ENCODE assay signal across 1 cellular context in the genomic region with DNA sequence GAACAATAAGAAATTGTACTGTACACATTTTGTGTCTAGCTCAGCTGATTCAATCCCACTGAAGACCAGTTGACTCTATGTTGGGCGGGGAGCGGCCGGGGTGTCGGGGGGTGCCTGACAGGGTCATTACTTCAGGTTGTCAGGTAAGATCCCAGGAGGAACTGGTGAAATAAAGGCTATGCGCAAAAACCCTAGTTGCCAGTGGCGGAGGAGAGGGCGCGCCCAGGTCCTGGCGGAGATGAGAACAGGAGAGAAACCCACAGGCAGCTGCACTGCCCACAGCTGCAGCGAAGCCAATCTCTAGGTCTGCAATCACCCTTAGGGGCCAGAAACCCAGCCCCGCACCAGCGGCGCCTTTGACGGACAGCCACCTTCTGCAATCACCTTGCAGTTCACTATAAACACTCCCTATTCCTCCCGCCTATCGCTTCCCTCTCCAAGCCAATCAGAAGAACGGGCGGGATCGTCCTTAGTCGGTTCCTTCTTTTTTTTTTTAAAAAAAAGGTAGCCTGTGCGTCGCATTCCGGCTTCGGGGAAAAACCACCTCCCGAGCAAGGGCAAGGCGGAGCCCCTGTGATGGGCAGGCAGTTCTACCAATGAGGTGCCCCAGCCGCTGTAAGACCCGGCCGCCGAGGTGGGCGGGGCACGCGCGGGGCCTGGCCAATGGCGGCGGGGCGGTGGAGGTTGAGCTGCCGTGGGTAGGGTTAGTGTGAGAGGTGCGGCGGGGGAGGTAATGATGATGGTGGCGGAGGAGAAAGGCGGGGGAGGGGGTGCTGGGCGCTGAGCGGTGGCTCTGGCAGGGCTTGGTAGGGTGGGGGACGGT.
TF ChIP-seq lines count a peak whose summit lies in the region.

A gene (plus strand): TSS at position 707 of the 823 bp plus-strand sequence. CDS start 1,479 bp downstream, outside the sequence.

TF ChIP-seq in HepG2, 621 proteins besides CTCF, POLR2A, EP300 and RAD21 (continued from another document and continues in another):
- TF ChIP-seq, protein P1, sequence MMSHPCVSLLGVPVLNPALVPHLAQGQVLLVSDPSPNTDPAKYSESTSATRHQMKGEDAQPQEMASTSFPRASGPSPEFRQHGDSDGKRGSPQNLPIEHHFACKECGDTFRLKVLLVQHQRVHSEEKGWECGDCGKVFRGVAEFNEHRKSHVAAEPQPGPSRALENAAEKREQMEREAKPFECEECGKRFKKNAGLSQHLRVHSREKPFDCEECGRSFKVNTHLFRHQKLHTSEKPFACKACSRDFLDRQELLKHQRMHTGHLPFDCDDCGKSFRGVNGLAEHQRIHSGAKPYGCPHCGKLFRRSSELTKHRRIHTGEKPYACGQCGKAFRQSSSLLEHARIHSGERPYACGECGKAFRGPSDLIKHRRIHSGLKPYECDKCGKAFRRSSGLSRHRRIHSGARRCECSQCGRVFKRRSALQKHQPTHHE (CRISPR knock-in tag; IDR thresholded peaks at IDR 0.05; ENCODE audit: borderline replicate concordance), result 0 out of 2 replicates have a peak, but pooled peaks have one; percentile 77
- TF ChIP-seq SIN3B (IDR thresholded peaks at IDR 0.05; ENCODE audit: low read length), result no peak
- TF ChIP-seq, protein P2, sequence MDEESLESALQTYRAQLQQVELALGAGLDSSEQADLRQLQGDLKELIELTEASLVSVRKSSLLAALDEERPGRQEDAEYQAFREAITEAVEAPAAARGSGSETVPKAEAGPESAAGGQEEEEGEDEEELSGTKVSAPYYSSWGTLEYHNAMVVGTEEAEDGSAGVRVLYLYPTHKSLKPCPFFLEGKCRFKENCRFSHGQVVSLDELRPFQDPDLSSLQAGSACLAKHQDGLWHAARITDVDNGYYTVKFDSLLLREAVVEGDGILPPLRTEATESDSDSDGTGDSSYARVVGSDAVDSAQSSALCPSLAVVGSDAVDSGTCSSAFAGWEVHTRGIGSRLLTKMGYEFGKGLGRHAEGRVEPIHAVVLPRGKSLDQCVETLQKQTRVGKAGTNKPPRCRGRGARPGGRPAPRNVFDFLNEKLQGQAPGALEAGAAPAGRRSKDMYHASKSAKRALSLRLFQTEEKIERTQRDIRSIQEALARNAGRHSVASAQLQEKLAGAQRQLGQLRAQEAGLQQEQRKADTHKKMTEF (CRISPR knock-in tag; IDR thresholded peaks at IDR 0.05), result peak; percentile 80
- TF ChIP-seq ZNF562 (CRISPR knock-in tag; IDR thresholded peaks at IDR 0.05; ENCODE audit: borderline replicate concordance), result no peak
- TF ChIP-seq, protein P3, sequence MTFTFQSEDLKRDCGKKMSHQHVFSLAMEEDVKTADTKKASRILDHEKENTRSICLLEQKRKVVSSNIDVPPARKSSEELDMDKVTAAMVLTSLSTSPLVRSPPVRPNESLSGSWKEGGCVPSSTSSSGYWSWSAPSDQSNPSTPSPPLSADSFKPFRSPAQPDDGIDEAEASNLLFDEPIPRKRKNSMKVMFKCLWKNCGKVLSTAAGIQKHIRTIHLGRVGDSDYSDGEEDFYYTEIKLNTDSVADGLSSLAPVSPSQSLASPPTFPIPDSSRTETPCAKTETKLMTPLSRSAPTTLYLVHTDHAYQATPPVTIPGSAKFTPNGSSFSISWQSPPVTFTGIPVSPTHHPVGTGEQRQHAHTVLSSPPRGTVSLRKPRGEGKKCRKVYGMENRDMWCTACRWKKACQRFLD (CRISPR knock-in tag; IDR thresholded peaks at IDR 0.05; ENCODE audit: borderline replicate concordance), result no peak; the same call in 1 of the 2 replicates
- TF ChIP-seq, protein P4, sequence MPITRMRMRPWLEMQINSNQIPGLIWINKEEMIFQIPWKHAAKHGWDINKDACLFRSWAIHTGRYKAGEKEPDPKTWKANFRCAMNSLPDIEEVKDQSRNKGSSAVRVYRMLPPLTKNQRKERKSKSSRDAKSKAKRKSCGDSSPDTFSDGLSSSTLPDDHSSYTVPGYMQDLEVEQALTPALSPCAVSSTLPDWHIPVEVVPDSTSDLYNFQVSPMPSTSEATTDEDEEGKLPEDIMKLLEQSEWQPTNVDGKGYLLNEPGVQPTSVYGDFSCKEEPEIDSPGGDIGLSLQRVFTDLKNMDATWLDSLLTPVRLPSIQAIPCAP (CRISPR knock-in tag; IDR thresholded peaks at IDR 0.05; ENCODE audit: low read depth), result no peak
- TF ChIP-seq MED1 (CRISPR knock-in tag; IDR thresholded peaks at IDR 0.05), result peak; percentile 90
- no peak for TF ChIP-seq MED8 (CRISPR knock-in tag; IDR thresholded peaks at IDR 0.05; ENCODE audit: insufficient replicate concordance)
- TF ChIP-seq POLR2G (IDR thresholded peaks at IDR 0.05; ENCODE audit: low read depth, low read length), result peak; percentile 92
- TF ChIP-seq, protein P5, sequence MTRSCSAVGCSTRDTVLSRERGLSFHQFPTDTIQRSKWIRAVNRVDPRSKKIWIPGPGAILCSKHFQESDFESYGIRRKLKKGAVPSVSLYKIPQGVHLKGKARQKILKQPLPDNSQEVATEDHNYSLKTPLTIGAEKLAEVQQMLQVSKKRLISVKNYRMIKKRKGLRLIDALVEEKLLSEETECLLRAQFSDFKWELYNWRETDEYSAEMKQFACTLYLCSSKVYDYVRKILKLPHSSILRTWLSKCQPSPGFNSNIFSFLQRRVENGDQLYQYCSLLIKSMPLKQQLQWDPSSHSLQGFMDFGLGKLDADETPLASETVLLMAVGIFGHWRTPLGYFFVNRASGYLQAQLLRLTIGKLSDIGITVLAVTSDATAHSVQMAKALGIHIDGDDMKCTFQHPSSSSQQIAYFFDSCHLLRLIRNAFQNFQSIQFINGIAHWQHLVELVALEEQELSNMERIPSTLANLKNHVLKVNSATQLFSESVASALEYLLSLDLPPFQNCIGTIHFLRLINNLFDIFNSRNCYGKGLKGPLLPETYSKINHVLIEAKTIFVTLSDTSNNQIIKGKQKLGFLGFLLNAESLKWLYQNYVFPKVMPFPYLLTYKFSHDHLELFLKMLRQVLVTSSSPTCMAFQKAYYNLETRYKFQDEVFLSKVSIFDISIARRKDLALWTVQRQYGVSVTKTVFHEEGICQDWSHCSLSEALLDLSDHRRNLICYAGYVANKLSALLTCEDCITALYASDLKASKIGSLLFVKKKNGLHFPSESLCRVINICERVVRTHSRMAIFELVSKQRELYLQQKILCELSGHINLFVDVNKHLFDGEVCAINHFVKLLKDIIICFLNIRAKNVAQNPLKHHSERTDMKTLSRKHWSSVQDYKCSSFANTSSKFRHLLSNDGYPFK (CRISPR knock-in tag; IDR thresholded peaks at IDR 0.05; ENCODE audit: borderline replicate concordance), result peak; percentile 36; the same call in 1 of the 2 replicates
- TF ChIP-seq GATA4 (IDR thresholded peaks at IDR 0.05; ENCODE audit: borderline replicate concordance, low read depth), result peak; percentile 72; the same call in 1 of the 2 replicates
- TF ChIP-seq, protein P6, sequence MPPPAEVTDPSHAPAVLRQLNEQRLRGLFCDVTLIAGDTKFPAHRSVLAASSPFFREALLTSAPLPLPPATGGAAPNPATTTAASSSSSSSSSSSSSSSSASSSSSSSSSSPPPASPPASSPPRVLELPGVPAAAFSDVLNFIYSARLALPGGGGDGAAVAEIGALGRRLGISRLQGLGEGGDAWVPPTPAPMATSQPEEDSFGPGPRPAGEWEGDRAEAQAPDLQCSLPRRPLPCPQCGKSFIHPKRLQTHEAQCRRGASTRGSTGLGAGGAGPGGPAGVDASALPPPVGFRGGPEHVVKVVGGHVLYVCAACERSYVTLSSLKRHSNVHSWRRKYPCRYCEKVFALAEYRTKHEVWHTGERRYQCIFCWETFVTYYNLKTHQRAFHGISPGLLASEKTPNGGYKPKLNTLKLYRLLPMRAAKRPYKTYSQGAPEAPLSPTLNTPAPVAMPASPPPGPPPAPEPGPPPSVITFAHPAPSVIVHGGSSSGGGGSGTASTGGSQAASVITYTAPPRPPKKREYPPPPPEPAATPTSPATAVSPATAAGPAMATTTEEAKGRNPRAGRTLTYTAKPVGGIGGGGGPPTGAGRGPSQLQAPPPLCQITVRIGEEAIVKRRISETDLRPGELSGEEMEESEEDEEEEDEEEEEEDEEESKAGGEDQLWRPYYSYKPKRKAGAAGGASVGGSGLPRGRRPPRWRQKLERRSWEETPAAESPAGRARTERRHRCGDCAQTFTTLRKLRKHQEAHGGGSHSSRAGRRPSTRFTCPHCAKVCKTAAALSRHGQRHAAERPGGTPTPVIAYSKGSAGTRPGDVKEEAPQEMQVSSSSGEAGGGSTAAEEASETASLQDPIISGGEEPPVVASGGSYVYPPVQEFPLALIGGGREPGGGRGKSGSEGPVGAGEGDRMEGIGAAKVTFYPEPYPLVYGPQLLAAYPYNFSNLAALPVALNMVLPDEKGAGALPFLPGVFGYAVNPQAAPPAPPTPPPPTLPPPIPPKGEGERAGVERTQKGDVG (CRISPR knock-in tag; IDR thresholded peaks at IDR 0.05; ENCODE audit: borderline replicate concordance), result no peak
- no peak for TF ChIP-seq SP140L (CRISPR knock-in tag; IDR thresholded peaks at IDR 0.05; ENCODE audit: borderline replicate concordance)
- no peak for TF ChIP-seq FOXM1 (CRISPR knock-in tag; IDR thresholded peaks at IDR 0.05)
- no peak for TF ChIP-seq KDM6A (CRISPR knock-in tag; IDR thresholded peaks at IDR 0.05; ENCODE audit: low read depth)
- peak; percentile 59 for TF ChIP-seq SALL1 (CRISPR knock-in tag; IDR thresholded peaks at IDR 0.05)
- TF ChIP-seq, protein P7, sequence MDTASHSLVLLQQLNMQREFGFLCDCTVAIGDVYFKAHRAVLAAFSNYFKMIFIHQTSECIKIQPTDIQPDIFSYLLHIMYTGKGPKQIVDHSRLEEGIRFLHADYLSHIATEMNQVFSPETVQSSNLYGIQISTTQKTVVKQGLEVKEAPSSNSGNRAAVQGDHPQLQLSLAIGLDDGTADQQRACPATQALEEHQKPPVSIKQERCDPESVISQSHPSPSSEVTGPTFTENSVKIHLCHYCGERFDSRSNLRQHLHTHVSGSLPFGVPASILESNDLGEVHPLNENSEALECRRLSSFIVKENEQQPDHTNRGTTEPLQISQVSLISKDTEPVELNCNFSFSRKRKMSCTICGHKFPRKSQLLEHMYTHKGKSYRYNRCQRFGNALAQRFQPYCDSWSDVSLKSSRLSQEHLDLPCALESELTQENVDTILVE (CRISPR knock-in tag; IDR thresholded peaks at IDR 0.05), result peak; percentile 50; the same call in 1 of the 2 replicates
- TF ChIP-seq ZNF460 (CRISPR knock-in tag; IDR thresholded peaks at IDR 0.05; ENCODE audit: borderline replicate concordance), result no peak; the same call in 1 of the 2 replicates
- peak; percentile 53 for TF ChIP-seq KLF11 (CRISPR knock-in tag; IDR thresholded peaks at IDR 0.05)
- TF ChIP-seq, protein P8, sequence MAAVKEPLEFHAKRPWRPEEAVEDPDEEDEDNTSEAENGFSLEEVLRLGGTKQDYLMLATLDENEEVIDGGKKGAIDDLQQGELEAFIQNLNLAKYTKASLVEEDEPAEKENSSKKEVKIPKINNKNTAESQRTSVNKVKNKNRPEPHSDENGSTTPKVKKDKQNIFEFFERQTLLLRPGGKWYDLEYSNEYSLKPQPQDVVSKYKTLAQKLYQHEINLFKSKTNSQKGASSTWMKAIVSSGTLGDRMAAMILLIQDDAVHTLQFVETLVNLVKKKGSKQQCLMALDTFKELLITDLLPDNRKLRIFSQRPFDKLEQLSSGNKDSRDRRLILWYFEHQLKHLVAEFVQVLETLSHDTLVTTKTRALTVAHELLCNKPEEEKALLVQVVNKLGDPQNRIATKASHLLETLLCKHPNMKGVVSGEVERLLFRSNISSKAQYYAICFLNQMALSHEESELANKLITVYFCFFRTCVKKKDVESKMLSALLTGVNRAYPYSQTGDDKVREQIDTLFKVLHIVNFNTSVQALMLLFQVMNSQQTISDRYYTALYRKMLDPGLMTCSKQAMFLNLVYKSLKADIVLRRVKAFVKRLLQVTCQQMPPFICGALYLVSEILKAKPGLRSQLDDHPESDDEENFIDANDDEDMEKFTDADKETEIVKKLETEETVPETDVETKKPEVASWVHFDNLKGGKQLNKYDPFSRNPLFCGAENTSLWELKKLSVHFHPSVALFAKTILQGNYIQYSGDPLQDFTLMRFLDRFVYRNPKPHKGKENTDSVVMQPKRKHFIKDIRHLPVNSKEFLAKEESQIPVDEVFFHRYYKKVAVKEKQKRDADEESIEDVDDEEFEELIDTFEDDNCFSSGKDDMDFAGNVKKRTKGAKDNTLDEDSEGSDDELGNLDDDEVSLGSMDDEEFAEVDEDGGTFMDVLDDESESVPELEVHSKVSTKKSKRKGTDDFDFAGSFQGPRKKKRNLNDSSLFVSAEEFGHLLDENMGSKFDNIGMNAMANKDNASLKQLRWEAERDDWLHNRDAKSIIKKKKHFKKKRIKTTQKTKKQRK (IDR thresholded peaks at IDR 0.05; ENCODE audit: low read length), result peak; percentile 51
- TF ChIP-seq BHLHE40 (IDR thresholded peaks at IDR 0.05; ENCODE audit: low read length), result peak; percentile 6; the same call in 1 of the 2 replicates
- peak; percentile 79; the same call in 1 of the 2 replicates for TF ChIP-seq ZNF558 (CRISPR knock-in tag; IDR thresholded peaks at IDR 0.05; ENCODE audit: borderline replicate concordance)
- TF ChIP-seq NFE2L2 (IDR thresholded peaks at IDR 0.05; ENCODE audit: low read length), result no peak
- no peak for TF ChIP-seq MIER2 (CRISPR knock-in tag; IDR thresholded peaks at IDR 0.05)
- TF ChIP-seq ATF7-NPFF (CRISPR knock-in tag; IDR thresholded peaks at IDR 0.05; ENCODE audit: low read depth), result peak; percentile 39; the same call in 1 of the 2 replicates
- no peak for TF ChIP-seq ZNF30 (CRISPR knock-in tag; IDR thresholded peaks at IDR 0.05)
- no peak for TF ChIP-seq ZNF83 (CRISPR knock-in tag; IDR thresholded peaks at IDR 0.05; ENCODE audit: borderline replicate concordance)
